9 cellular contexts compared by ENCODE assay signal in genomic region chr4:82905205-82905604, GRCh38. TPM values are rescaled to one million over a fixed set of nuclear protein-coding genes. Genes with fewer than 3 reads are reported as not detected.
A peak's percentile ranks its signal among the peaks of the same experiment; 100 is the strongest.
DNase-seq lines count a peak whose midpoint lies in the region; ATAC-seq lines count a peak whose summit lies in the region.
"Had no signal": no experiment of that assay in that cellular context is flagged by ENCODE, and none has a peak within 500 bp of the region (broad histone marks: within the 10 kb centered on the region; RNA-seq: fewer than 3 reads in every experiment).

No MANE protein-coding gene starts in this region.

- POLR2A ChIA-PET in CD8-positive, alpha-beta memory T cell (lab: Charles Lee) = no interaction called here
- POLR2A ChIA-PET in activated CD4-positive, alpha-beta memory T cell treated with anti-CD3 and anti-CD28 coated beads, Interleukin-2, amount 10 ng/mL, durations not matched to agents 7 days and 5 days (lab: Charles Lee) = interaction anchor here (0.6 to 5.6 kb wide), 6 partner anchors 13 to 326 kb away, joined by 3 to 33 read pairs (median 4); partner anchors contain the start of genes COPS4 and LIN54

- H3K9me3 Mint-ChIP-seq in CD8-positive, alpha-beta memory T cell = no peaks in the 10 kb centered on the region
- H3K9me3 Mint-ChIP-seq in activated CD4-positive, alpha-beta memory T cell treated with anti-CD3 and anti-CD28 coated beads, Interleukin-2, amount 10 ng/mL, durations not matched to agents 7 days and 5 days = no peaks in the 10 kb centered on the region

- peaks cover 8% of the 10 kb centered on the region for H3K4me1 ChIP-seq in CD8-positive, alpha-beta memory T cell (ENCODE audit: insufficient read depth, low read length)

- H3K27ac Mint-ChIP-seq in CD8-positive, alpha-beta memory T cell = peak overlapping the region in 6 of 8 donors; percentile 17 to 67 (median 58)
- H3K27ac Mint-ChIP-seq in activated CD4-positive, alpha-beta memory T cell treated with anti-CD3 and anti-CD28 coated beads, Interleukin-2, amount 10 ng/mL, durations not matched to agents 7 days and 5 days = no peak overlapping the region

- peaks cover 0 to 2% of the 10 kb centered on the region in 2 donors for H3K27me3 Mint-ChIP-seq in CD8-positive, alpha-beta memory T cell
- peaks cover 17% of the 10 kb centered on the region for H3K27me3 Mint-ChIP-seq in activated CD4-positive, alpha-beta memory T cell treated with anti-CD3 and anti-CD28 coated beads, Interleukin-2, amount 10 ng/mL, durations not matched to agents 7 days and 5 days

- peak overlapping the region in 3 of 7 donors; percentile 3 to 35 (median 20) for H3K4me3 Mint-ChIP-seq in CD8-positive, alpha-beta memory T cell
- H3K4me3 Mint-ChIP-seq in activated CD4-positive, alpha-beta memory T cell treated with anti-CD3 and anti-CD28 coated beads, Interleukin-2, amount 10 ng/mL, durations not matched to agents 7 days and 5 days = peak overlapping the region; percentile 17

- no peaks in the 10 kb centered on the region for H3K27me3 ChIP-seq in CD8-positive, alpha-beta memory T cell (ENCODE audit: insufficient read depth, low read length, poor library complexity, severe bottlenecking)
- H3K27me3 ChIP-seq: cardiac muscle cell had no signal

- no peak overlapping the region for H3K4me3 ChIP-seq in CD8-positive, alpha-beta memory T cell (ENCODE audit: low read length)
- H3K4me3 ChIP-seq: cardiac muscle cell had no signal

- no peak overlapping the region for H3K27ac ChIP-seq in CD8-positive, alpha-beta memory T cell (ENCODE audit: low read depth, low read length)
- H3K27ac ChIP-seq: cardiac muscle cell had no signal

- H3K4me1 Mint-ChIP-seq in CD8-positive, alpha-beta memory T cell = peaks cover 13 to 21% (median 15%) of the 10 kb centered on the region in 3 donors
- H3K4me1 Mint-ChIP-seq in activated CD4-positive, alpha-beta memory T cell treated with anti-CD3 and anti-CD28 coated beads, Interleukin-2, amount 10 ng/mL, durations not matched to agents 7 days and 5 days = peaks cover 18% of the 10 kb centered on the region

- DNase-seq in CD8-positive, alpha-beta memory T cell = peak in 2 of 5 donors; percentile 33 to 52
- DNase-seq in activated CD4-positive, alpha-beta memory T cell treated with anti-CD3 and anti-CD28 coated beads, Interleukin-2, amount 10 ng/mL, durations not matched to agents 7 days and 5 days = peak; percentile 54
- DNase-seq in stimulated activated CD4-positive, alpha-beta T cell treated with anti-CD3 and anti-CD28 coated beads, Interleukin-4, amount 100 ng/mL, for 24 hours = peak; percentile 67
- no peak for DNase-seq in globus pallidus (ENCODE audit: low spot score)
- DNase-seq in NCI-H1436 treated with DMSO at 0.1 percent for 48 hours (lab: John Stamatoyannopoulos, UW) = no peak
- DNase-seq in activated CD8-positive, alpha-beta memory T cell treated with anti-CD3 and anti-CD28 coated beads, Interleukin-2, amount 50 U/mL, for 4 hours = no peak

- no peaks in the 10 kb centered on the region for H3K9me3 ChIP-seq in CD8-positive, alpha-beta memory T cell (ENCODE audit: low read length)

- peaks cover 0 to 11% (median 2%) of the 10 kb centered on the region in 3 donors for H3K36me3 Mint-ChIP-seq in CD8-positive, alpha-beta memory T cell
- peaks cover 4% of the 10 kb centered on the region for H3K36me3 Mint-ChIP-seq in activated CD4-positive, alpha-beta memory T cell treated with anti-CD3 and anti-CD28 coated beads, Interleukin-2, amount 10 ng/mL, durations not matched to agents 7 days and 5 days (ENCODE audit: low read depth)

- H3K36me3 ChIP-seq in CD8-positive, alpha-beta memory T cell (ENCODE audit: insufficient read depth, low read length) = no peaks in the 10 kb centered on the region

- CTCF ChIA-PET in CD8-positive, alpha-beta memory T cell (lab: Charles Lee) = interaction anchor here (0.6 to 0.8 kb wide), 2 partner anchors 130 to 495 kb away, joined by 3 to 4 read pairs; partner anchors contain the start of gene COPS4
- CTCF ChIA-PET in activated CD4-positive, alpha-beta memory T cell treated with anti-CD3 and anti-CD28 coated beads, Interleukin-2, amount 10 ng/mL, durations not matched to agents 7 days and 5 days (lab: Charles Lee) = no interaction called here

- ATAC-seq in GM19438 (IDR thresholded peaks at IDR 0.05; ENCODE audit: low read depth, unreplicated experiment) (peak; percentile 44), HG03378 (IDR thresholded peaks at IDR 0.05; ENCODE audit: unreplicated experiment) (peak; percentile 68)

RNA-seq across cellular contexts. Expression of gene THAP9, which starts 4.7 kb away (rescaled TPM):
- 1 to 10 TPM; 1.6 to 2.3 TPM for total RNA-seq in CD8-positive, alpha-beta memory T cell
- 2.0 TPM for polyA plus RNA-seq in CD8-positive, alpha-beta memory T cell
- total RNA-seq in activated CD4-positive, alpha-beta memory T cell treated with anti-CD3 and anti-CD28 coated beads, Interleukin-2, amount 10 ng/mL, durations not matched to agents 7 days and 5 days = 1 to 10 TPM; 2.0 to 2.4 TPM

RNA-seq across cellular contexts. Expression of gene SEC31A, which starts 14.3 kb away (rescaled TPM):
- 100 to 1,000 TPM in 1 of 2 experiments, 10 to 100 TPM in 1; 87.3 to 100 TPM for total RNA-seq in CD8-positive, alpha-beta memory T cell
- 129 TPM for polyA plus RNA-seq in CD8-positive, alpha-beta memory T cell
- 100 to 1,000 TPM; 102 to 108 TPM for total RNA-seq in activated CD4-positive, alpha-beta memory T cell treated with anti-CD3 and anti-CD28 coated beads, Interleukin-2, amount 10 ng/mL, durations not matched to agents 7 days and 5 days

Comparison
In these comparisons a context has a peak if more than half of its experiments do, and no peak if none do; other contexts are left out.
1. DNase-seq: peak in activated CD4-positive, alpha-beta memory T cell treated with anti-CD3 and anti-CD28 coated beads, Interleukin-2, amount 10 ng/mL, durations not matched to agents 7 days and 5 days (single experiment) and stimulated activated CD4-positive, alpha-beta T cell treated with anti-CD3 and anti-CD28 coated beads, Interleukin-4, amount 100 ng/mL, for 24 hours (single experiment); none in globus pallidus (single experiment), NCI-H1436 treated with DMSO at 0.1 percent for 48 hours (single experiment) and activated CD8-positive, alpha-beta memory T cell treated with anti-CD3 and anti-CD28 coated beads, Interleukin-2, amount 50 U/mL, for 4 hours (single experiment).